In the genomic region with DNA sequence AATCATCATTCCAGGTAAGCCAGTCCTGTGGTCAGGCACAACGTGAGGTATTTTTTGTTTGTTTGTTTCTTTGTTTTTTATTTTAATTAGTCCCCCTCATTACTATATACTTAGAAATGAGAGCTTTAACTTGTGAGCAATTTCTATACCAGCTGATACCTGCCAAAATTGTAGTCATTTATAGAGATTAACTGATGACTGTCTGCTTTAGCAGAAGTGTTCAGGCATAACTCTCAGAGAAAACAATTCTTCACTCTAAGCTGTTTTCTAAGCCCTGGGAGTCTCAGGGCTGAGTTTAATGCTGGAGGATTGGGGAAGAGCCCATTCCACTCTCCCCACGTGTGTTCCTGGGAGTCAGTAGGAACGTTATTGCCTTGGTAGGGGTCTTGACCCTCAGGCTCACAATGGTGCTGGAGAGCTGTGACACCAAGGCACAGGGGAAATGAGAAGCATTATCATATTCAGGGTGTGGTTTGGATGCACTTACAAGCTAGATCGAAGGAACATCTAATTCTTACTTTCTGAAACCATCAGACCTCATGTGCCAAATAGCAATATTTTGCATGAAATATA, we compare ENCODE assay signal across 14 cellular contexts.
DNase-seq lines count a peak whose midpoint lies in the region; ATAC-seq and TF ChIP-seq lines count a peak whose summit lies in the region.
"Had no signal": no experiment of that assay in that cellular context is flagged by ENCODE, and none has a peak within 500 bp of the region (broad histone marks: within the 10 kb centered on the region; RNA-seq: fewer than 3 reads in every experiment).

No MANE protein-coding gene starts in this region.

- H3K4me1 ChIP-seq in liver (ENCODE audit: control insufficient read depth in 4 of 4, insufficient read depth in 4 of 4, low read length in 3 of 4) (peaks cover 9 to 26% (median 15%) of the 10 kb centered on the region in 4 donors), thoracic aorta (ENCODE audit: control insufficient read depth in 1 of 2, low read depth in 2 of 2) (peaks cover 5 to 26% of the 10 kb centered on the region in 2 donors), Karpas-422 (ENCODE audit: low read length) (no peaks in the 10 kb centered on the region)

- no peak for ATAC-seq in thoracic aorta (ENCODE audit: insufficient number of reproducible peaks, low FRiP score, low read depth)
- ATAC-seq in GM18517 (IDR thresholded peaks at IDR 0.05; ENCODE audit: unreplicated experiment): no peak
- no peak for ATAC-seq in GM21447 (IDR thresholded peaks at IDR 0.05; ENCODE audit: unreplicated experiment)

- no peaks in the 10 kb centered on the region for H4K20me1 ChIP-seq in Karpas-422 (ENCODE audit: insufficient read depth, low read depth, low read length)

- H3K79me2 ChIP-seq in Karpas-422 (ENCODE audit: low read length): no peaks in the 10 kb centered on the region

- no peak for TF ChIP-seq CTCF in astrocyte of the spinal cord (IDR thresholded peaks at IDR 0.05; ENCODE audit: low read depth, low read length)
- no peak for TF ChIP-seq CTCF in liver (IDR thresholded peaks at IDR 0.05; ENCODE audit: low read depth, low read length, missing input control)
- no peak for TF ChIP-seq CTCF in thoracic aorta (IDR thresholded peaks at IDR 0.05)

- in situ Hi-C loops in astrocyte of the spinal cord (cut with HindIII; ENCODE audit: low sequenced_read_pairs): no loop called here

- H2AFZ ChIP-seq in Karpas-422 (ENCODE audit: low read length): no peak overlapping the region

- H3K9ac ChIP-seq in liver (ENCODE audit: low read depth in 1 of 2, low read length in 2 of 2): peak overlapping the region in 1 of 2 donors; percentile 46
- H3K9ac ChIP-seq in Karpas-422 (ENCODE audit: low read length): no peak overlapping the region

- peak overlapping the region; percentile 45 to 77 for H3K27ac ChIP-seq in liver (ENCODE audit: low read depth in 1 of 2, low read length in 2 of 2)
- peak overlapping the region; percentile 8 to 14 for H3K27ac ChIP-seq in thoracic aorta
- no peak overlapping the region for H3K27ac ChIP-seq in Karpas-422 (ENCODE audit: low read length)

- 56% methylated on average over 4 of the region's 4 CpGs for WGBS in liver

- peak overlapping the region; percentile 2; the same call in 1 of the 2 replicates for H3K4me3 ChIP-seq in MG63
- H3K4me3 ChIP-seq in astrocyte of the spinal cord (ENCODE audit: low read depth, low read length): peak overlapping the region; percentile 37
- H3K4me3 ChIP-seq in liver (ENCODE audit: low read depth in 1 of 3, low read length in 3 of 3): peak overlapping the region in 2 of 3 donors; percentile 15 to 36
- no peak overlapping the region for H3K4me3 ChIP-seq in thoracic aorta
- no peak overlapping the region for H3K4me3 ChIP-seq in Karpas-422 (ENCODE audit: low read length)

- H3K4me2 ChIP-seq in Karpas-422 (ENCODE audit: low read depth, low read length, poor library complexity, severe bottlenecking): no peak overlapping the region

- H3K9me3 ChIP-seq in MG63 (no peaks in the 10 kb centered on the region), liver (ENCODE audit: control insufficient read depth in 4 of 4, low read length in 3 of 4) (no peaks in the 10 kb centered on the region), thoracic aorta (no peaks in the 10 kb centered on the region), Karpas-422 (ENCODE audit: low read length) (no peaks in the 10 kb centered on the region)

- no peak for TF ChIP-seq RAD21 in liver (IDR thresholded peaks at IDR 0.05)

- DNase-seq in MG63 (no peak), astrocyte of the spinal cord (ENCODE audit: low read depth, low spot score) (no peak), thoracic aorta (ENCODE audit: low spot score) (no peak), Karpas-422 (no peak)
- no peak for DNase-seq in activated CD4-positive, alpha-beta T cell treated with anti-CD3 and anti-CD28 coated beads, Interleukin-2, amount 50 U/mL, for 48 hours
- DNase-seq: activated CD4-positive, alpha-beta T cell treated with anti-CD3 and anti-CD28 coated beads for 48 hours; activated naive CD4-positive, alpha-beta T cell treated with anti-CD3 and anti-CD28 coated beads, Interleukin-2, amount 10 ng/mL, durations not matched to agents 7 days and 5 days; H7; hypothalamus; NCI-H774; stimulated activated CD4-positive, alpha-beta T cell treated with anti-CD3 and anti-CD28 coated beads, Interleukin-4, amount 100 ng/mL, for 24 hours had no signal

- no peaks in the 10 kb centered on the region for H3K9me2 ChIP-seq in Karpas-422 (replicated peaks; ENCODE audit: insufficient read depth, low read length)

- no peaks in the 10 kb centered on the region for H3K27me3 ChIP-seq in MG63
- H3K27me3 ChIP-seq in liver (ENCODE audit: control insufficient read depth in 4 of 4, insufficient read depth in 4 of 4, low read length in 3 of 4): no peaks in the 10 kb centered on the region
- no peaks in the 10 kb centered on the region for H3K27me3 ChIP-seq in thoracic aorta (replicated peaks; ENCODE audit: insufficient read depth)
- H3K27me3 ChIP-seq in Karpas-422 (ENCODE audit: low read length): no peaks in the 10 kb centered on the region

- H3K36me3 ChIP-seq in MG63: peaks cover 74% of the 10 kb centered on the region
- peaks cover 0 to 5% (median 0%) of the 10 kb centered on the region in 4 donors for H3K36me3 ChIP-seq in liver (ENCODE audit: control insufficient read depth in 4 of 4, insufficient read depth in 3 of 4, low read depth in 1 of 4, low read length in 3 of 4)
- H3K36me3 ChIP-seq in thoracic aorta: no peaks in the 10 kb centered on the region
- H3K36me3 ChIP-seq in Karpas-422 (ENCODE audit: insufficient read depth, low read length): peaks cover 8% of the 10 kb centered on the region; the same call in 1 of the 2 replicates

TF ChIP-seq in liver, 16 proteins besides CTCF, POLR2A, EP300 and RAD21:
- TF ChIP-seq, protein P1, sequence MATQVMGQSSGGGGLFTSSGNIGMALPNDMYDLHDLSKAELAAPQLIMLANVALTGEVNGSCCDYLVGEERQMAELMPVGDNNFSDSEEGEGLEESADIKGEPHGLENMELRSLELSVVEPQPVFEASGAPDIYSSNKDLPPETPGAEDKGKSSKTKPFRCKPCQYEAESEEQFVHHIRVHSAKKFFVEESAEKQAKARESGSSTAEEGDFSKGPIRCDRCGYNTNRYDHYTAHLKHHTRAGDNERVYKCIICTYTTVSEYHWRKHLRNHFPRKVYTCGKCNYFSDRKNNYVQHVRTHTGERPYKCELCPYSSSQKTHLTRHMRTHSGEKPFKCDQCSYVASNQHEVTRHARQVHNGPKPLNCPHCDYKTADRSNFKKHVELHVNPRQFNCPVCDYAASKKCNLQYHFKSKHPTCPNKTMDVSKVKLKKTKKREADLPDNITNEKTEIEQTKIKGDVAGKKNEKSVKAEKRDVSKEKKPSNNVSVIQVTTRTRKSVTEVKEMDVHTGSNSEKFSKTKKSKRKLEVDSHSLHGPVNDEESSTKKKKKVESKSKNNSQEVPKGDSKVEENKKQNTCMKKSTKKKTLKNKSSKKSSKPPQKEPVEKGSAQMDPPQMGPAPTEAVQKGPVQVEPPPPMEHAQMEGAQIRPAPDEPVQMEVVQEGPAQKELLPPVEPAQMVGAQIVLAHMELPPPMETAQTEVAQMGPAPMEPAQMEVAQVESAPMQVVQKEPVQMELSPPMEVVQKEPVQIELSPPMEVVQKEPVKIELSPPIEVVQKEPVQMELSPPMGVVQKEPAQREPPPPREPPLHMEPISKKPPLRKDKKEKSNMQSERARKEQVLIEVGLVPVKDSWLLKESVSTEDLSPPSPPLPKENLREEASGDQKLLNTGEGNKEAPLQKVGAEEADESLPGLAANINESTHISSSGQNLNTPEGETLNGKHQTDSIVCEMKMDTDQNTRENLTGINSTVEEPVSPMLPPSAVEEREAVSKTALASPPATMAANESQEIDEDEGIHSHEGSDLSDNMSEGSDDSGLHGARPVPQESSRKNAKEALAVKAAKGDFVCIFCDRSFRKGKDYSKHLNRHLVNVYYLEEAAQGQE (IDR thresholded peaks at IDR 0.05): no peak
- TF ChIP-seq, protein P2, sequence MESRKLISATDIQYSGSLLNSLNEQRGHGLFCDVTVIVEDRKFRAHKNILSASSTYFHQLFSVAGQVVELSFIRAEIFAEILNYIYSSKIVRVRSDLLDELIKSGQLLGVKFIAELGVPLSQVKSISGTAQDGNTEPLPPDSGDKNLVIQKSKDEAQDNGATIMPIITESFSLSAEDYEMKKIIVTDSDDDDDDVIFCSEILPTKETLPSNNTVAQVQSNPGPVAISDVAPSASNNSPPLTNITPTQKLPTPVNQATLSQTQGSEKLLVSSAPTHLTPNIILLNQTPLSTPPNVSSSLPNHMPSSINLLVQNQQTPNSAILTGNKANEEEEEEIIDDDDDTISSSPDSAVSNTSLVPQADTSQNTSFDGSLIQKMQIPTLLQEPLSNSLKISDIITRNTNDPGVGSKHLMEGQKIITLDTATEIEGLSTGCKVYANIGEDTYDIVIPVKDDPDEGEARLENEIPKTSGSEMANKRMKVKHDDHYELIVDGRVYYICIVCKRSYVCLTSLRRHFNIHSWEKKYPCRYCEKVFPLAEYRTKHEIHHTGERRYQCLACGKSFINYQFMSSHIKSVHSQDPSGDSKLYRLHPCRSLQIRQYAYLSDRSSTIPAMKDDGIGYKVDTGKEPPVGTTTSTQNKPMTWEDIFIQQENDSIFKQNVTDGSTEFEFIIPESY (IDR thresholded peaks at IDR 0.05): no peak
- TF ChIP-seq, protein P3, sequence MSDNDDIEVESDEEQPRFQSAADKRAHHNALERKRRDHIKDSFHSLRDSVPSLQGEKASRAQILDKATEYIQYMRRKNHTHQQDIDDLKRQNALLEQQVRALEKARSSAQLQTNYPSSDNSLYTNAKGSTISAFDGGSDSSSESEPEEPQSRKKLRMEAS (IDR thresholded peaks at IDR 0.05): no peak
- TF ChIP-seq YY1 (IDR thresholded peaks at IDR 0.05) (no peak), JUND (IDR thresholded peaks at IDR 0.05) (no peak), FOXA1 (IDR thresholded peaks at IDR 0.05) (no peak), TAF1 (conservative IDR thresholded peaks at IDR 0.05) (no peak), HNF4A (conservative IDR thresholded peaks at IDR 0.05) (no peak), GABPA (IDR thresholded peaks at IDR 0.05 in 1 of 2, conservative IDR thresholded peaks at IDR 0.05 in 1 of 2) (no peak), SP1 (IDR thresholded peaks at IDR 0.05) (no peak), RXRA (IDR thresholded peaks at IDR 0.05) (no peak), NR2F2 (IDR thresholded peaks at IDR 0.05) (no peak)
- TF ChIP-seq, protein P4, sequence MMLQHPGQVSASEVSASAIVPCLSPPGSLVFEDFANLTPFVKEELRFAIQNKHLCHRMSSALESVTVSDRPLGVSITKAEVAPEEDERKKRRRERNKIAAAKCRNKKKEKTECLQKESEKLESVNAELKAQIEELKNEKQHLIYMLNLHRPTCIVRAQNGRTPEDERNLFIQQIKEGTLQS (IDR thresholded peaks at IDR 0.05): no peak

Comparison
In these comparisons a context has a peak if more than half of its experiments do, and no peak if none do; other contexts are left out.
1. H3K4me3 ChIP-seq: peak in MG63 (single experiment), astrocyte of the spinal cord (single experiment) and liver (2 of 3); none in thoracic aorta (single experiment) and Karpas-422 (single experiment).